14 cellular contexts compared by ENCODE assay signal in genomic region chr21:32475162-32475812, GRCh38.
DNase-seq lines count a peak whose midpoint lies in the region; ATAC-seq and TF ChIP-seq lines count a peak whose summit lies in the region.
"Had no signal": no experiment of that assay in that cellular context is flagged by ENCODE, and none has a peak within 500 bp of the region (broad histone marks: within the 10 kb centered on the region; RNA-seq: fewer than 3 reads in every experiment).

No MANE protein-coding gene starts in this region.

- no peak overlapping the region for H2AK5ac ChIP-seq in mesenchymal stem cell (ENCODE audit: low read length, severe bottlenecking)

- no peak overlapping the region for H3K4ac ChIP-seq in mesenchymal stem cell (ENCODE audit: low read depth in 1 of 2, low read length in 2 of 2)

- H3K23ac ChIP-seq in mesenchymal stem cell (ENCODE audit: low read length in 2 of 2) = no peak overlapping the region

- H3K4me1 ChIP-seq in left ventricle myocardium inferior = peaks cover 20% of the 10 kb centered on the region
- H3K4me1 ChIP-seq in mesenchymal stem cell (ENCODE audit: control insufficient read depth, insufficient read depth, low read depth, low read length) = peaks cover 3% of the 10 kb centered on the region

- peaks cover 56% of the 10 kb centered on the region for H3K36me3 ChIP-seq in left ventricle myocardium inferior
- peaks cover 0 to 26% of the 10 kb centered on the region in 2 experiments for H3K36me3 ChIP-seq in mesenchymal stem cell (ENCODE audit: control insufficient read depth in 1 of 2, insufficient read depth in 2 of 2, low read depth in 1 of 2, low read length in 2 of 2)
- H3K36me3 ChIP-seq: adrenal gland had no signal

- no peak for ATAC-seq in Right ventricle myocardium inferior
- ATAC-seq in GM21447 (IDR thresholded peaks at IDR 0.05; ENCODE audit: unreplicated experiment) = no peak
- ATAC-seq: activated CD8-positive, alpha-beta memory T cell treated with anti-CD3 and anti-CD28 coated beads, Interleukin-2, amount 10 ng/mL, durations not matched to agents 7 days and 5 days had no signal

- intact Hi-C loops in left ventricle myocardium inferior (cut with micrococcal nuclease) (no loop called here), Right ventricle myocardium inferior (cut with DNase I) (no loop called here)

- H3K14ac ChIP-seq in mesenchymal stem cell (ENCODE audit: low read length in 2 of 2) = no peak overlapping the region

- no peak overlapping the region for H4K8ac ChIP-seq in mesenchymal stem cell (ENCODE audit: low read length)

- no peak overlapping the region for H3K4me2 ChIP-seq in mesenchymal stem cell (ENCODE audit: low read length, poor library complexity, severe bottlenecking)

- H3K27me3 ChIP-seq in left ventricle myocardium inferior (ENCODE audit: low read depth) = no peaks in the 10 kb centered on the region
- H3K27me3 ChIP-seq in mesenchymal stem cell (ENCODE audit: control insufficient read depth in 1 of 2, insufficient read depth in 1 of 2, low read length in 2 of 2) = no peaks in the 10 kb centered on the region
- H3K27me3 ChIP-seq: adrenal gland, right atrium auricular region had no signal

- no peak overlapping the region for H2BK120ac ChIP-seq in mesenchymal stem cell (ENCODE audit: low read depth, low read length)

- no peak overlapping the region for H2AFZ ChIP-seq in mesenchymal stem cell (ENCODE audit: low read depth, low read length)

- H2BK5ac ChIP-seq in mesenchymal stem cell (ENCODE audit: low read depth, low read length, poor library complexity, severe bottlenecking) = no peak overlapping the region

- no peak for DNase-seq in left ventricle myocardium inferior
- DNase-seq in Right ventricle myocardium inferior (ENCODE audit: missing footprints) = no peak
- DNase-seq in dermis blood vessel endothelial cell = peak; percentile 88
- no peak for DNase-seq in mesenchymal stem cell
- DNase-seq in activated effector memory CD4-positive, alpha-beta T cell treated with Interleukin-2 at 50 U/mL for 16 hours = no peak
- no peak for DNase-seq in COR-L47 (lab: John Stamatoyannopoulos, UW)
- no peak for DNase-seq in NCI-H2107 treated with DMSO at 0.1 percent for 48 hours (lab: John Stamatoyannopoulos, UW; ENCODE audit: unreplicated experiment)
- DNase-seq: activated CD8-positive, alpha-beta memory T cell treated with anti-CD3 and anti-CD28 coated beads, Interleukin-2, amount 10 ng/mL, durations not matched to agents 7 days and 5 days; adrenal gland; effector memory CD4-positive, alpha-beta T cell; hippocampal formation; OCI-M1 had no signal

- H3K27ac ChIP-seq in left ventricle myocardium inferior (replicated peaks) (peak overlapping the region; percentile 9), mesenchymal stem cell (ENCODE audit: low read length, poor library complexity, severe bottlenecking) (no peak overlapping the region)
- H3K27ac ChIP-seq: right atrium auricular region had no signal

- no peak for TF ChIP-seq CTCF in left ventricle myocardium inferior (IDR thresholded peaks at IDR 0.05; ENCODE audit: borderline replicate concordance)

- H3K79me1 ChIP-seq in mesenchymal stem cell (replicated peaks; ENCODE audit: low read length, poor library complexity, severe bottlenecking) = no peaks in the 10 kb centered on the region

- no peaks in the 10 kb centered on the region for H3K9me3 ChIP-seq in left ventricle myocardium inferior (replicated peaks)
- no peaks in the 10 kb centered on the region for H3K9me3 ChIP-seq in mesenchymal stem cell (ENCODE audit: control insufficient read depth, low read length)
- H3K9me3 ChIP-seq: adrenal gland, right atrium auricular region had no signal

- H4K91ac ChIP-seq in mesenchymal stem cell (ENCODE audit: low read length) = no peak overlapping the region

- WGBS in mesenchymal stem cell = 68% methylated on average over 6 of the region's 9 CpGs

- H3K4me3 ChIP-seq in left ventricle myocardium inferior (no peak overlapping the region), mesenchymal stem cell (ENCODE audit: insufficient read depth in 1 of 2, low read depth in 1 of 2, low read length in 2 of 2) (peak overlapping the region in 1 of 2 experiments; percentile 36)
- H3K4me3 ChIP-seq: adrenal gland, right atrium auricular region had no signal

- H2BK15ac ChIP-seq in mesenchymal stem cell (ENCODE audit: low read depth, poor library complexity, severe bottlenecking) = no peak overlapping the region

- H3K9ac ChIP-seq in mesenchymal stem cell (ENCODE audit: low read length) = peak overlapping the region; percentile 72

- H3K18ac ChIP-seq in mesenchymal stem cell (ENCODE audit: low read depth in 1 of 2, low read length in 2 of 2) = no peak overlapping the region

- H2BK12ac ChIP-seq in mesenchymal stem cell (ENCODE audit: low read length in 2 of 2) = no peak overlapping the region
